1 cellular context compared by ENCODE assay signal in the genomic region with DNA sequence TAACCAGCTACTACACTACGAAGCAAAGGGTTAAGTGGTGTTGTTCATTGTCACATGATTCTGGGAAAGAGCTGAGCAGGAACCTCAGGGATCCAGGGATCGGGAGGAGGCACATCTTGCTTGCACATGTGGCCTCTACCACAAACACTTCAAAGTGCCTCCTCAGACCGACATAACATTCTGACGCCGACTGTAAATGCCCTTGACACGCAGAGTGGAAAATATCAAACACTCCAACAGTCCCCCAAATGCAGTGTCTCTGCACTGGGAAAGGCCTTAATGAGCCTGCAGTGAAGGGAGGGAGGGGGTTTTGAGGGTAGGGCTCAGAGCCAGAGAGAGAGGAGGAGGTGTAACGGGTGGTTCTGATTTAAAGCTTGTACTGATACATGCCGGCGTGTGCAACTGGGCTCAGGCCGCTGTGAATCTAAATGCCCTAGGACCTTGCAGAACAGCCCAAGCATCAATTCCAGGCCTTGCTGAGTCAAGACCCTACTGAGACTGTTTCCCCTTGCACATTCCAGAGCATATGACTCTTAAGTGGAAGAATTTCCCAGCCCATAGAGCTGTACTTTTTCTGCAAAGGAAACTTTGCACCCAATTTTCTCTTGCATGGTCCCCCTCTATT.
TF ChIP-seq lines count a peak whose summit lies in the region.

No MANE protein-coding gene starts in this region.

TF ChIP-seq in WTC11, 78 proteins besides CTCF, POLR2A, EP300 and RAD21:
- TF ChIP-seq, protein P1, sequence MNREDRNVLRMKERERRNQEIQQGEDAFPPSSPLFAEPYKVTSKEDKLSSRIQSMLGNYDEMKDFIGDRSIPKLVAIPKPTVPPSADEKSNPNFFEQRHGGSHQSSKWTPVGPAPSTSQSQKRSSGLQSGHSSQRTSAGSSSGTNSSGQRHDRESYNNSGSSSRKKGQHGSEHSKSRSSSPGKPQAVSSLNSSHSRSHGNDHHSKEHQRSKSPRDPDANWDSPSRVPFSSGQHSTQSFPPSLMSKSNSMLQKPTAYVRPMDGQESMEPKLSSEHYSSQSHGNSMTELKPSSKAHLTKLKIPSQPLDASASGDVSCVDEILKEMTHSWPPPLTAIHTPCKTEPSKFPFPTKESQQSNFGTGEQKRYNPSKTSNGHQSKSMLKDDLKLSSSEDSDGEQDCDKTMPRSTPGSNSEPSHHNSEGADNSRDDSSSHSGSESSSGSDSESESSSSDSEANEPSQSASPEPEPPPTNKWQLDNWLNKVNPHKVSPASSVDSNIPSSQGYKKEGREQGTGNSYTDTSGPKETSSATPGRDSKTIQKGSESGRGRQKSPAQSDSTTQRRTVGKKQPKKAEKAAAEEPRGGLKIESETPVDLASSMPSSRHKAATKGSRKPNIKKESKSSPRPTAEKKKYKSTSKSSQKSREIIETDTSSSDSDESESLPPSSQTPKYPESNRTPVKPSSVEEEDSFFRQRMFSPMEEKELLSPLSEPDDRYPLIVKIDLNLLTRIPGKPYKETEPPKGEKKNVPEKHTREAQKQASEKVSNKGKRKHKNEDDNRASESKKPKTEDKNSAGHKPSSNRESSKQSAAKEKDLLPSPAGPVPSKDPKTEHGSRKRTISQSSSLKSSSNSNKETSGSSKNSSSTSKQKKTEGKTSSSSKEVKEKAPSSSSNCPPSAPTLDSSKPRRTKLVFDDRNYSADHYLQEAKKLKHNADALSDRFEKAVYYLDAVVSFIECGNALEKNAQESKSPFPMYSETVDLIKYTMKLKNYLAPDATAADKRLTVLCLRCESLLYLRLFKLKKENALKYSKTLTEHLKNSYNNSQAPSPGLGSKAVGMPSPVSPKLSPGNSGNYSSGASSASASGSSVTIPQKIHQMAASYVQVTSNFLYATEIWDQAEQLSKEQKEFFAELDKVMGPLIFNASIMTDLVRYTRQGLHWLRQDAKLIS (CRISPR knock-in tag; IDR thresholded peaks at IDR 0.05; ENCODE audit: borderline replicate concordance): no peak
- TF ChIP-seq CREB1 (CRISPR knock-in tag; IDR thresholded peaks at IDR 0.05): no peak
- TF ChIP-seq, protein P2, sequence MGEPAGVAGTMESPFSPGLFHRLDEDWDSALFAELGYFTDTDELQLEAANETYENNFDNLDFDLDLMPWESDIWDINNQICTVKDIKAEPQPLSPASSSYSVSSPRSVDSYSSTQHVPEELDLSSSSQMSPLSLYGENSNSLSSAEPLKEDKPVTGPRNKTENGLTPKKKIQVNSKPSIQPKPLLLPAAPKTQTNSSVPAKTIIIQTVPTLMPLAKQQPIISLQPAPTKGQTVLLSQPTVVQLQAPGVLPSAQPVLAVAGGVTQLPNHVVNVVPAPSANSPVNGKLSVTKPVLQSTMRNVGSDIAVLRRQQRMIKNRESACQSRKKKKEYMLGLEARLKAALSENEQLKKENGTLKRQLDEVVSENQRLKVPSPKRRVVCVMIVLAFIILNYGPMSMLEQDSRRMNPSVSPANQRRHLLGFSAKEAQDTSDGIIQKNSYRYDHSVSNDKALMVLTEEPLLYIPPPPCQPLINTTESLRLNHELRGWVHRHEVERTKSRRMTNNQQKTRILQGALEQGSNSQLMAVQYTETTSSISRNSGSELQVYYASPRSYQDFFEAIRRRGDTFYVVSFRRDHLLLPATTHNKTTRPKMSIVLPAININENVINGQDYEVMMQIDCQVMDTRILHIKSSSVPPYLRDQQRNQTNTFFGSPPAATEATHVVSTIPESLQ (CRISPR knock-in tag; IDR thresholded peaks at IDR 0.05): no peak
- TF ChIP-seq SOX15 (CRISPR knock-in tag; IDR thresholded peaks at IDR 0.05): no peak
- TF ChIP-seq TP53 (CRISPR knock-in tag; IDR thresholded peaks at IDR 0.05): no peak
